ENCODE assay signal across 9 cellular contexts in the genomic region with DNA sequence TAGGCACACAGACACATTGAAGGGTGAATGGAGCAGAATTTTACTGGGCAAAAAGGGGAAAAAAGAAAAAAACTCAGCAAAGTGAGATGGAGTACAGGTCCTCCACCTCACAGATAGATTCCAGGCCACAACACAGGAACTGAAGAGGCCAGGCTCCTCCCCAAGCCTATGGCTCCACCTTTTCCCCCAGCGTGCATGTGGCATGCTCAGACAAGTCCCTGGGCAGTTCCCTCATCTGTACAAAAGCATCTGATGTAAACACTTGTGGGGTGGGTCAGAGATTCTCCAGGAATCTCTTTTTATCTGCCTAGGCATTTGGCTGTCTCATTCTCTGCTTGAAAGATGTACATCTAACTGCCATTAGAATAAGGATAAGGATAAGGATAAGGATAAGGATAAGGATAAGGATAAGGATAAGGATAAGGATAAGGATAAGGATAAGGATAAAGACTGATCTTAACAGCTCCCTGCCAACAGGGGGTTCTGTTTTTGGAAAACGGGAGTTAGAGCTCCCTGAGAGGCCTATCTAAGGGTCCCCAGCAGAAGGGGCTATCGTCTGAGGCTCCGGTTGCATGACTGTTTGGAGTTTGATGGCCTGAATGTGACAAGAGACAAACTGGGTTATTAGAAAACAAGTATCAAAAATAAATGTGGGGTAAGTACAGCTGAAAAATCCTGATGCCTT. TPM values are rescaled to one million over a fixed set of nuclear protein-coding genes. Genes with fewer than 3 reads are reported as not detected.
DNase-seq lines count a peak whose midpoint lies in the region; ATAC-seq and TF ChIP-seq lines count a peak whose summit lies in the region.
"Had no signal": no experiment of that assay in that cellular context is flagged by ENCODE, and none has a peak within 500 bp of the region (broad histone marks: within the 10 kb centered on the region; RNA-seq: fewer than 3 reads in every experiment).

No MANE protein-coding gene starts in this region.

- H3K4me2 ChIP-seq in fibroblast of lung (ENCODE audit: extremely low read depth, insufficient read depth, low read length), result no peak overlapping the region

- H3K4me1 ChIP-seq in fibroblast of lung (ENCODE audit: control insufficient read depth, extremely low read depth, insufficient read depth, low read length) (no peaks in the 10 kb centered on the region), BE2C (no peaks in the 10 kb centered on the region)

- H3K36me3 ChIP-seq in fibroblast of lung (ENCODE audit: control insufficient read depth, insufficient read depth, low read length), result no peaks in the 10 kb centered on the region
- no peaks in the 10 kb centered on the region for H3K36me3 ChIP-seq in BE2C

- intact Hi-C loops in cardiac septum (cut with DNase I), result no loop called here

- H3K9me3 ChIP-seq in fibroblast of lung (ENCODE audit: control insufficient read depth, insufficient read depth, low read depth, low read length) (no peaks in the 10 kb centered on the region), BE2C (no peaks in the 10 kb centered on the region)

- H3K27me3 ChIP-seq in fibroblast of lung (ENCODE audit: control insufficient read depth, insufficient read depth, low read length) (no peaks in the 10 kb centered on the region), BE2C (no peaks in the 10 kb centered on the region)

- no peak for TF ChIP-seq POLR2A in NB4 (IDR thresholded peaks at IDR 0.05; ENCODE audit: extremely low read depth, insufficient read length)

- H3K9ac ChIP-seq in fibroblast of lung (ENCODE audit: insufficient read depth, low read length), result no peak overlapping the region

- DNase-seq in DMS53 (lab: John Stamatoyannopoulos, UW), result peak; percentile 69
- peak; percentile 8 for DNase-seq in NB4 (ENCODE audit: low read depth)
- peak; percentile 54 to 57 for DNase-seq in fibroblast of lung (ENCODE audit: low read depth in 2 of 2)
- no peak for DNase-seq in BE2C
- DNase-seq in cardiac septum (ENCODE audit: low spot score), result no peak
- no peak for DNase-seq in hypothalamus (lab: John Stamatoyannopoulos, UW)
- no peak for DNase-seq in cerebellar nuclear complex (lab: John Stamatoyannopoulos, UW)
- DNase-seq: naive B cell had no signal

- no peaks in the 10 kb centered on the region for H3K79me2 ChIP-seq in fibroblast of lung (ENCODE audit: control insufficient read depth, insufficient read depth, low read length)

- TF ChIP-seq CTCF in NB4 (IDR thresholded peaks at IDR 0.05; ENCODE audit: low read depth, low read length) (no peak), fibroblast of lung (conservative IDR thresholded peaks at IDR 0.05 in 1 of 2, IDR thresholded peaks at IDR 0.05 in 1 of 2; ENCODE audit: low read depth in 1 of 2, low read length in 2 of 2) (no peak), BE2C (IDR thresholded peaks at IDR 0.05; ENCODE audit: low read depth, low read length) (no peak)

- H3K4me3 ChIP-seq in NB4 (ENCODE audit: low read depth, low read length), result no peak overlapping the region
- no peak overlapping the region for H3K4me3 ChIP-seq in fibroblast of lung (replicated peaks in 1 of 4; ENCODE audit: control extremely low read depth in 1 of 4, insufficient read depth in 1 of 4, low read depth in 3 of 4, low read length in 4 of 4)
- no peak overlapping the region for H3K4me3 ChIP-seq in BE2C (ENCODE audit: low read depth, low read length)

- ATAC-seq in GM21786 (IDR thresholded peaks at IDR 0.05; ENCODE audit: unreplicated experiment), result peak; percentile 86

- no peak overlapping the region for H3K27ac ChIP-seq in fibroblast of lung (ENCODE audit: insufficient read depth, low read length)

- H4K20me1 ChIP-seq in fibroblast of lung (ENCODE audit: control insufficient read depth, extremely low read depth, insufficient read depth, low read length), result no peaks in the 10 kb centered on the region

- peak overlapping the region; percentile 35 for H2AFZ ChIP-seq in fibroblast of lung (ENCODE audit: low read length)

RNA-seq across cellular contexts. Expression of gene ASXL3, which starts 17.2 kb away (rescaled TPM):
- total RNA-seq in fibroblast of lung (0.51 and 0.66 TPM in 2 replicates), cardiac septum (6.1 TPM)
- polyA plus RNA-seq in fibroblast of lung, result 0.06 and 0.16 TPM in 2 replicates
- 0.02 and 0.09 TPM in 2 replicates for polyA plus RNA-seq in fibroblast of lung (2012)
- polyA minus RNA-seq in fibroblast of lung (ENCODE audit: low replicate concordance), result 0.07 TPM in 1 of 2 replicates, not detected in the other
- not detected for polyA plus RNA-seq in BE2C (2012; ENCODE audit: insufficient read depth, insufficient read length, low read depth)

Comparison
In these comparisons a context has a peak if more than half of its experiments do, and no peak if none do; other contexts are left out.
1. DNase-seq: peak in DMS53 (single experiment), NB4 (single experiment) and fibroblast of lung (2 of 2); none in BE2C (single experiment), cardiac septum (single experiment), hypothalamus (0 of 51) and cerebellar nuclear complex (0 of 2).